In the genomic region with DNA sequence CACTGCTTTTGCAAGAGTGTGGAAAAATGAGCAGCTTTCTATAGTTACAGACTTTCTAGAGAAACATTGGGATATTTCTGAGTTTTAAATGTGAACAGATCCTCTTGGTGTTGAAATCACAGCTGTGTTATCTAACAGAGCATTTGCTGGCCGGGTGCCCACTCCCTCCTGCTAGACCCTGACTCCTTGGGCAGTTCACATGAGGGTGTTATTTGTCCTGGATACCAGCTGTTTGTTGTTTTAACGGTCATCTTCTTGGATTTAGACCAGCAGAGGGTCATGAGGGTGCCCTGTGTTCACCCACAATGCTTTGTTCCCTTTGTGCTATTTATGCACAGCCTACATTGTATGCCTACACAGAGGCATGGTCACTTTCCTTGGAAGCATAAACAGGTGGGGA, we compare ENCODE assay signal across 1 cellular context.
TF ChIP-seq lines count a peak whose summit lies in the region.

No MANE protein-coding gene starts in this region.

TF ChIP-seq in HepG2, 621 proteins besides CTCF, POLR2A, EP300 and RAD21 (continued from another document):
- TF ChIP-seq, protein P1, sequence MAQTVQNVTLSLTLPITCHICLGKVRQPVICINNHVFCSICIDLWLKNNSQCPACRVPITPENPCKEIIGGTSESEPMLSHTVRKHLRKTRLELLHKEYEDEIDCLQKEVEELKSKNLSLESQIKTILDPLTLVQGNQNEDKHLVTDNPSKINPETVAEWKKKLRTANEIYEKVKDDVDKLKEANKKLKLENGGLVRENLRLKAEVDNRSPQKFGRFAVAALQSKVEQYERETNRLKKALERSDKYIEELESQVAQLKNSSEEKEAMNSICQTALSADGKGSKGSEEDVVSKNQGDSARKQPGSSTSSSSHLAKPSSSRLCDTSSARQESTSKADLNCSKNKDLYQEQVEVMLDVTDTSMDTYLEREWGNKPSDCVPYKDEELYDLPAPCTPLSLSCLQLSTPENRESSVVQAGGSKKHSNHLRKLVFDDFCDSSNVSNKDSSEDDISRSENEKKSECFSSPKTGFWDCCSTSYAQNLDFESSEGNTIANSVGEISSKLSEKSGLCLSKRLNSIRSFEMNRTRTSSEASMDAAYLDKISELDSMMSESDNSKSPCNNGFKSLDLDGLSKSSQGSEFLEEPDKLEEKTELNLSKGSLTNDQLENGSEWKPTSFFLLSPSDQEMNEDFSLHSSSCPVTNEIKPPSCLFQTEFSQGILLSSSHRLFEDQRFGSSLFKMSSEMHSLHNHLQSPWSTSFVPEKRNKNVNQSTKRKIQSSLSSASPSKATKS (CRISPR knock-in tag; IDR thresholded peaks at IDR 0.05) = no peak
- no peak for TF ChIP-seq MEF2D (CRISPR knock-in tag; IDR thresholded peaks at IDR 0.05)
- TF ChIP-seq FOXM1 (CRISPR knock-in tag; IDR thresholded peaks at IDR 0.05) = no peak
- TF ChIP-seq TSC22D2 (CRISPR knock-in tag; IDR thresholded peaks at IDR 0.05; ENCODE audit: borderline replicate concordance) = no peak
- TF ChIP-seq, protein P2, sequence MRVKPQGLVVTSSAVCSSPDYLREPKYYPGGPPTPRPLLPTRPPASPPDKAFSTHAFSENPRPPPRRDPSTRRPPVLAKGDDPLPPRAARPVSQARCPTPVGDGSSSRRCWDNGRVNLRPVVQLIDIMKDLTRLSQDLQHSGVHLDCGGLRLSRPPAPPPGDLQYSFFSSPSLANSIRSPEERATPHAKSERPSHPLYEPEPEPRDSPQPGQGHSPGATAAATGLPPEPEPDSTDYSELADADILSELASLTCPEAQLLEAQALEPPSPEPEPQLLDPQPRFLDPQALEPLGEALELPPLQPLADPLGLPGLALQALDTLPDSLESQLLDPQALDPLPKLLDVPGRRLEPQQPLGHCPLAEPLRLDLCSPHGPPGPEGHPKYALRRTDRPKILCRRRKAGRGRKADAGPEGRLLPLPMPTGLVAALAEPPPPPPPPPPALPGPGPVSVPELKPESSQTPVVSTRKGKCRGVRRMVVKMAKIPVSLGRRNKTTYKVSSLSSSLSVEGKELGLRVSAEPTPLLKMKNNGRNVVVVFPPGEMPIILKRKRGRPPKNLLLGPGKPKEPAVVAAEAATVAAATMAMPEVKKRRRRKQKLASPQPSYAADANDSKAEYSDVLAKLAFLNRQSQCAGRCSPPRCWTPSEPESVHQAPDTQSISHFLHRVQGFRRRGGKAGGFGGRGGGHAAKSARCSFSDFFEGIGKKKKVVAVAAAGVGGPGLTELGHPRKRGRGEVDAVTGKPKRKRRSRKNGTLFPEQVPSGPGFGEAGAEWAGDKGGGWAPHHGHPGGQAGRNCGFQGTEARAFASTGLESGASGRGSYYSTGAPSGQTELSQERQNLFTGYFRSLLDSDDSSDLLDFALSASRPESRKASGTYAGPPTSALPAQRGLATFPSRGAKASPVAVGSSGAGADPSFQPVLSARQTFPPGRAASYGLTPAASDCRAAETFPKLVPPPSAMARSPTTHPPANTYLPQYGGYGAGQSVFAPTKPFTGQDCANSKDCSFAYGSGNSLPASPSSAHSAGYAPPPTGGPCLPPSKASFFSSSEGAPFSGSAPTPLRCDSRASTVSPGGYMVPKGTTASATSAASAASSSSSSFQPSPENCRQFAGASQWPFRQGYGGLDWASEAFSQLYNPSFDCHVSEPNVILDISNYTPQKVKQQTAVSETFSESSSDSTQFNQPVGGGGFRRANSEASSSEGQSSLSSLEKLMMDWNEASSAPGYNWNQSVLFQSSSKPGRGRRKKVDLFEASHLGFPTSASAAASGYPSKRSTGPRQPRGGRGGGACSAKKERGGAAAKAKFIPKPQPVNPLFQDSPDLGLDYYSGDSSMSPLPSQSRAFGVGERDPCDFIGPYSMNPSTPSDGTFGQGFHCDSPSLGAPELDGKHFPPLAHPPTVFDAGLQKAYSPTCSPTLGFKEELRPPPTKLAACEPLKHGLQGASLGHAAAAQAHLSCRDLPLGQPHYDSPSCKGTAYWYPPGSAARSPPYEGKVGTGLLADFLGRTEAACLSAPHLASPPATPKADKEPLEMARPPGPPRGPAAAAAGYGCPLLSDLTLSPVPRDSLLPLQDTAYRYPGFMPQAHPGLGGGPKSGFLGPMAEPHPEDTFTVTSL (CRISPR knock-in tag; IDR thresholded peaks at IDR 0.05; ENCODE audit: borderline replicate concordance) = peak; percentile 73; the same call in 1 of the 2 replicates
- 0 out of 2 replicates have a peak, but pooled peaks have one; percentile 10 for TF ChIP-seq THAP11 (CRISPR knock-in tag; IDR thresholded peaks at IDR 0.05)
- peak; percentile 67; the same call in 1 of the 2 replicates for TF ChIP-seq ZNF878 (CRISPR knock-in tag; IDR thresholded peaks at IDR 0.05)
- TF ChIP-seq, protein P3, sequence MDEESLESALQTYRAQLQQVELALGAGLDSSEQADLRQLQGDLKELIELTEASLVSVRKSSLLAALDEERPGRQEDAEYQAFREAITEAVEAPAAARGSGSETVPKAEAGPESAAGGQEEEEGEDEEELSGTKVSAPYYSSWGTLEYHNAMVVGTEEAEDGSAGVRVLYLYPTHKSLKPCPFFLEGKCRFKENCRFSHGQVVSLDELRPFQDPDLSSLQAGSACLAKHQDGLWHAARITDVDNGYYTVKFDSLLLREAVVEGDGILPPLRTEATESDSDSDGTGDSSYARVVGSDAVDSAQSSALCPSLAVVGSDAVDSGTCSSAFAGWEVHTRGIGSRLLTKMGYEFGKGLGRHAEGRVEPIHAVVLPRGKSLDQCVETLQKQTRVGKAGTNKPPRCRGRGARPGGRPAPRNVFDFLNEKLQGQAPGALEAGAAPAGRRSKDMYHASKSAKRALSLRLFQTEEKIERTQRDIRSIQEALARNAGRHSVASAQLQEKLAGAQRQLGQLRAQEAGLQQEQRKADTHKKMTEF (CRISPR knock-in tag; IDR thresholded peaks at IDR 0.05) = peak; percentile 30; the same call in 1 of the 2 replicates
- TF ChIP-seq NR3C1 (CRISPR knock-in tag; IDR thresholded peaks at IDR 0.05) = no peak
- no peak for TF ChIP-seq MYNN (CRISPR knock-in tag; IDR thresholded peaks at IDR 0.05; ENCODE audit: low read depth)
- no peak for TF ChIP-seq NR2F6 (IDR thresholded peaks at IDR 0.05)
- 0 out of 2 replicates have a peak, but pooled peaks have one; percentile 4 for TF ChIP-seq NR2F6 (CRISPR knock-in tag; IDR thresholded peaks at IDR 0.05)
- TF ChIP-seq, protein P4, sequence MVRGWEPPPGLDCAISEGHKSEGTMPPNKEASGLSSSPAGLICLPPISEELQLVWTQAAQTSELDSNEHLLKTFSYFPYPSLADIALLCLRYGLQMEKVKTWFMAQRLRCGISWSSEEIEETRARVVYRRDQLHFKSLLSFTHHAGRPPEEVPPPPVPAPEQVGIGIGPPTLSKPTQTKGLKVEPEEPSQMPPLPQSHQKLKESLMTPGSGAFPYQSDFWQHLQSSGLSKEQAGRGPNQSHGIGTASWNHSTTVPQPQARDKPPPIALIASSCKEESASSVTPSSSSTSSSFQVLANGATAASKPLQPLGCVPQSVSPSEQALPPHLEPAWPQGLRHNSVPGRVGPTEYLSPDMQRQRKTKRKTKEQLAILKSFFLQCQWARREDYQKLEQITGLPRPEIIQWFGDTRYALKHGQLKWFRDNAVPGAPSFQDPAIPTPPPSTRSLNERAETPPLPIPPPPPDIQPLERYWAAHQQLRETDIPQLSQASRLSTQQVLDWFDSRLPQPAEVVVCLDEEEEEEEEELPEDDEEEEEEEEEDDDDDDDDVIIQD (CRISPR knock-in tag; IDR thresholded peaks at IDR 0.05; ENCODE audit: low read depth) = peak; percentile 77; the same call in 1 of the 2 replicates
- TF ChIP-seq SALL1 (CRISPR knock-in tag; IDR thresholded peaks at IDR 0.05) = peak; percentile 45; the same call in 1 of the 2 replicates
- no peak for TF ChIP-seq ZNF232 (CRISPR knock-in tag; IDR thresholded peaks at IDR 0.05; ENCODE audit: borderline replicate concordance)
